ENCODE assay signal across 8 cellular contexts in the genomic region with DNA sequence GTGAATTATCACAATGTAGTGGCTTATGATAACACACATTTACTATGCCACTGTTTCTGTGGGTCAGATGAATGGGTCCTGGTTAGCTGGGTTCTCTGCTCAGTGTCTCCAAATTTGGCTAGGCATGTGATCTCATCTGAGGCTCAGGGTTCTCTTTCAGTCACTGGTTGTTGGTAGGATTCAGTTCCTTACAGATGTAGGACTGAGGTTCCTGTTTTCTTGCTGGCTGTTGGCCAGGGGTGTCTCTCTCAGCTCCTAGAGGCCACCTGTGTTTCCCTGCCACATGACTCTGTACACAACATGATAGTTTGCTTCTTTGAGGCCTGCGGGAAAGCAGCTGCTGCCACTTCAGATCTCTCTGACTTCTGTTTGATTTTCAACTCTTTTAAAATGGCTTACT. TPM values are rescaled to one million over a fixed set of nuclear protein-coding genes. Genes with fewer than 3 reads are reported as not detected.
A peak's percentile ranks its signal among the peaks of the same experiment; 100 is the strongest.
DNase-seq lines count a peak whose midpoint lies in the region; ATAC-seq and TF ChIP-seq lines count a peak whose summit lies in the region.

No MANE protein-coding gene starts in this region.

- H3K4me1 Mint-ChIP-seq in CD4-positive, CD25-positive, alpha-beta regulatory T cell: peaks cover 42 to 84% (median 73%) of the 10 kb centered on the region in 4 donors
- peaks cover 73% of the 10 kb centered on the region for H3K4me1 Mint-ChIP-seq in stimulated activated naive CD8-positive, alpha-beta T cell treated with anti-CD3 and anti-CD28 coated beads, Interleukin-15, amount 100 ng/mL, for 72 hours

- H3K27me3 Mint-ChIP-seq in CD4-positive, CD25-positive, alpha-beta regulatory T cell: no peaks in the 10 kb centered on the region
- no peaks in the 10 kb centered on the region for H3K27me3 Mint-ChIP-seq in stimulated activated naive CD8-positive, alpha-beta T cell treated with anti-CD3 and anti-CD28 coated beads, Interleukin-15, amount 100 ng/mL, for 72 hours

- POLR2A ChIA-PET in OCI-LY7 (lab: Charles Lee): interaction anchor here (0.6 to 1.8 kb wide), 8 partner anchors 8 to 272 kb away, joined by 3 to 7 read pairs (median 4); a partner anchor contains a TSS

- peak overlapping the region in 3 of 4 donors; percentile 58 to 72 (median 63) for H3K4me3 Mint-ChIP-seq in CD4-positive, CD25-positive, alpha-beta regulatory T cell
- peak overlapping the region; percentile 56 to 66 for H3K4me3 Mint-ChIP-seq in stimulated activated naive CD8-positive, alpha-beta T cell treated with anti-CD3 and anti-CD28 coated beads, Interleukin-15, amount 100 ng/mL, for 72 hours

- H3K9me2 ChIP-seq in OCI-LY7 (ENCODE audit: insufficient read depth, low read length): no peaks in the 10 kb centered on the region

- peaks cover 8% of the 10 kb centered on the region; the same call in 1 of the 2 replicates for H4K20me1 ChIP-seq in OCI-LY7 (ENCODE audit: insufficient read depth, low read length)

- peaks cover 72% of the 10 kb centered on the region for H3K36me3 Mint-ChIP-seq in CD4-positive, CD25-positive, alpha-beta regulatory T cell

- peaks cover 78% of the 10 kb centered on the region for H3K36me3 ChIP-seq in CD4-positive, CD25-positive, alpha-beta regulatory T cell (ENCODE audit: control insufficient read depth, insufficient read depth, low read length)
- peaks cover 96% of the 10 kb centered on the region for H3K36me3 ChIP-seq in OCI-LY7 (ENCODE audit: insufficient read depth, low read length)

- CTCF ChIA-PET in OCI-LY7 (lab: Charles Lee; ENCODE audit: unreplicated experiment): interaction anchor here (0.6 to 1.1 kb wide), 2 partner anchors 150 to 156 kb away, joined by 3 read pairs; a partner anchor contains a TSS

- H3K9me3 Mint-ChIP-seq in CD4-positive, CD25-positive, alpha-beta regulatory T cell: peaks cover 0 to 1% (median 0%) of the 10 kb centered on the region in 7 donors
- peaks cover 0 to 5% of the 10 kb centered on the region in 2 donors for H3K9me3 Mint-ChIP-seq in stimulated activated naive CD8-positive, alpha-beta T cell treated with anti-CD3 and anti-CD28 coated beads, Interleukin-15, amount 100 ng/mL, for 72 hours

- H3K9me3 ChIP-seq in CD4-positive, CD25-positive, alpha-beta regulatory T cell (ENCODE audit: control insufficient read depth in 2 of 2, low read length in 2 of 2): no peaks in the 10 kb centered on the region
- no peaks in the 10 kb centered on the region for H3K9me3 ChIP-seq in OCI-LY7 (ENCODE audit: low read length)

- H3K4me1 ChIP-seq in CD4-positive, CD25-positive, alpha-beta regulatory T cell (ENCODE audit: control insufficient read depth, insufficient read depth, low read length, poor library complexity, severe bottlenecking): peaks cover 30% of the 10 kb centered on the region
- H3K4me1 ChIP-seq in OCI-LY7 (ENCODE audit: insufficient read depth, low read length, poor library complexity, severe bottlenecking): peaks cover 72% of the 10 kb centered on the region

- no peak overlapping the region for H3K27ac ChIP-seq in CD4-positive, CD25-positive, alpha-beta regulatory T cell (ENCODE audit: insufficient read depth, low read length, poor library complexity, severe bottlenecking)
- H3K27ac ChIP-seq in OCI-LY7 (ENCODE audit: low read depth, low read length, poor library complexity, severe bottlenecking): peak overlapping the region; percentile 95

- peak; percentile 58 to 61 for ATAC-seq in CD4-positive, CD25-positive, alpha-beta regulatory T cell (ENCODE audit: low read depth in 2 of 2)
- ATAC-seq in GM19043 (IDR thresholded peaks at IDR 0.05; ENCODE audit: low read depth, unreplicated experiment) (peak; percentile 91), HG03108 (IDR thresholded peaks at IDR 0.05; ENCODE audit: unreplicated experiment) (peak; percentile 91)
- peak; percentile 78 for ATAC-seq in stimulated activated naive CD8-positive, alpha-beta T cell treated with anti-CD3 and anti-CD28 coated beads, Interleukin-15, amount 100 ng/mL, for 72 hours

- peaks cover 89% of the 10 kb centered on the region for H3K79me2 ChIP-seq in OCI-LY7 (ENCODE audit: insufficient read depth, low read depth, low read length)

- no peaks in the 10 kb centered on the region for H3K27me3 ChIP-seq in CD4-positive, CD25-positive, alpha-beta regulatory T cell (ENCODE audit: control insufficient read depth, insufficient read depth, low read length)

- peak in 1 of 3 donors; percentile 25 for DNase-seq in CD4-positive, CD25-positive, alpha-beta regulatory T cell
- DNase-seq in OCI-LY7 (ENCODE audit: low spot score) (peak; percentile 94), globus pallidus (ENCODE audit: low spot score) (peak; percentile 67), T-helper 9 cell (no peak)
- DNase-seq in stimulated activated naive CD8-positive, alpha-beta T cell treated with anti-CD3 and anti-CD28 coated beads, Interleukin-15, amount 100 ng/mL, for 72 hours: peak in 1 of 2 donors; percentile 33
- no peak for DNase-seq in stimulated activated CD4-positive, alpha-beta T cell treated with anti-CD3 and anti-CD28 coated beads, Interleukin-4, amount 100 ng/mL, for 4 hours

- TF ChIP-seq CTCF in OCI-LY7 (conservative IDR thresholded peaks at IDR 0.05; ENCODE audit: low read length): no peak

- BruUV-seq in OCI-LY7 (replicated peaks; lab: Mats Ljungman, UMichigan): no TSS peak

- H3K4me2 ChIP-seq in OCI-LY7 (ENCODE audit: low read length): peak overlapping the region; percentile 65

- H2AFZ ChIP-seq in OCI-LY7 (ENCODE audit: low read length): no peak overlapping the region

- intact Hi-C loops in OCI-LY7 (cut with micrococcal nuclease; ENCODE audit: unreplicated experiment): loop anchor here (1.0 to 10.0 kb wide), 4 partner anchors 33 to 747 kb away; a partner anchor contains a TSS

- peak overlapping the region in 2 of 3 donors; percentile 79 to 85 for H3K27ac Mint-ChIP-seq in CD4-positive, CD25-positive, alpha-beta regulatory T cell
- H3K27ac Mint-ChIP-seq in stimulated activated naive CD8-positive, alpha-beta T cell treated with anti-CD3 and anti-CD28 coated beads, Interleukin-15, amount 100 ng/mL, for 72 hours: peak overlapping the region; percentile 92 to 95

- peak overlapping the region; percentile 57 for H3K4me3 ChIP-seq in CD4-positive, CD25-positive, alpha-beta regulatory T cell (ENCODE audit: low read depth, low read length)
- peak overlapping the region; percentile 62 for H3K4me3 ChIP-seq in OCI-LY7 (ENCODE audit: low read depth, low read length, poor library complexity, severe bottlenecking)

RNA-seq across cellular contexts. Expression of a gene that starts 7.1 kb away (rescaled TPM):
- total RNA-seq in CD4-positive, CD25-positive, alpha-beta regulatory T cell: 36.8 TPM
- 10 to 100 TPM; 19.8 to 31.6 (median 26.7) TPM for polyA plus RNA-seq in CD4-positive, CD25-positive, alpha-beta regulatory T cell
- total RNA-seq in OCI-LY7 (2014; rRNA removed; shearing (Covaris generic)): 32.3 and 35.8 TPM in 2 replicates
- 53.9 and 58.3 TPM in 2 replicates for total RNA-seq in OCI-LY7 (2022)

RNA-seq across cellular contexts. Expression of a gene that starts 32.6 kb away (rescaled TPM):
- 25.5 TPM for total RNA-seq in CD4-positive, CD25-positive, alpha-beta regulatory T cell
- polyA plus RNA-seq in CD4-positive, CD25-positive, alpha-beta regulatory T cell: 10 to 100 TPM; 48.6 to 58.3 (median 56.7) TPM
- 31.2 and 39.7 TPM in 2 replicates for total RNA-seq in OCI-LY7 (2014; rRNA removed; shearing (Covaris generic))
- total RNA-seq in OCI-LY7 (2022): 50.1 and 51.5 TPM in 2 replicates

RNA-seq across cellular contexts. Expression of a gene that starts 32.9 kb away (rescaled TPM):
- 80.2 TPM for total RNA-seq in CD4-positive, CD25-positive, alpha-beta regulatory T cell
- polyA plus RNA-seq in CD4-positive, CD25-positive, alpha-beta regulatory T cell: 100 to 1,000 TPM in 1 of 4 donors, 10 to 100 TPM in 3; 81.8 to 100 (median 94.4) TPM
- total RNA-seq in OCI-LY7 (2014; rRNA removed; shearing (Covaris generic)): 48.1 and 68.3 TPM in 2 replicates
- total RNA-seq in OCI-LY7 (2022): 69.6 and 86.0 TPM in 2 replicates

RNA-seq across cellular contexts. Expression of a gene that starts 57.5 kb away (rescaled TPM):
- total RNA-seq in CD4-positive, CD25-positive, alpha-beta regulatory T cell: not detected
- polyA plus RNA-seq in CD4-positive, CD25-positive, alpha-beta regulatory T cell: not detected
- 0.51 TPM in 1 of 2 replicates, not detected in the other for total RNA-seq in OCI-LY7 (2014; rRNA removed; shearing (Covaris generic))
- total RNA-seq in OCI-LY7 (2022): not detected in 2 replicates

Comparison
In these comparisons a context has a peak if more than half of its experiments do, and no peak if none do; other contexts are left out.
1. DNase-seq: peak in OCI-LY7 (single experiment) and globus pallidus (single experiment); none in T-helper 9 cell (single experiment) and stimulated activated CD4-positive, alpha-beta T cell treated with anti-CD3 and anti-CD28 coated beads, Interleukin-4, amount 100 ng/mL, for 4 hours (0 of 2).
2. Peak in every context shown above with its lines, with median percentiles within 50 percentile points of each other: ATAC-seq.